ENCODE assay signal across 8 cellular contexts in the genomic region with DNA sequence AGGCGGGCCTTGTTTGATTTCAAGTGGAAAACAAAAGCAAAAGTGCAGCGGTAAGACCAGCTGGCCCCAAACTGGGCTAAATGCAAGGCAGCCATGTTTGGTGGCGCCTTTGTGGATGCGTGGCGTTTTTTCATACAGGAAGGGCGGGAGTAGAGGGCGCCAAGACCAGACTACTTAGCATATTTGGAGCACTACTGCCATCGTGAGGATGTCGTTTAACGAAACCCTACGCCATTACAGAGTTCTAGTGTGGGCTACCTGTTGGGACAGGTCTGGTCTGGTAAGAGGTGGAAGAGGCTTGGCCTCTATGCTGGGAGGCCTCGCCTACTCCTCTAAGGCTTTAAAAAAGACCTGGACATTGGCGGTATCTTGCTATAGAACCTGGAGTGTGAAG.
DNase-seq lines count a peak whose midpoint lies in the region; ATAC-seq and TF ChIP-seq lines count a peak whose summit lies in the region.

No MANE protein-coding gene starts in this region.

- no peak overlapping the region for H3K4me3 ChIP-seq in PC-3 (ENCODE audit: low read length)
- H3K4me3 ChIP-seq in tibial nerve: peak overlapping the region in 2 of 4 donors; percentile 14 to 36

- no peaks in the 10 kb centered on the region for H4K20me1 ChIP-seq in PC-3 (ENCODE audit: low read length)

- intact Hi-C loops in PC-3 (cut with micrococcal nuclease): no loop called here

- CTCF ChIA-PET in PC-3 (lab: Charles Lee): no interaction called here

- H3K4me2 ChIP-seq in PC-3 (ENCODE audit: low read length): no peak overlapping the region

- no peak for TF ChIP-seq EP300 in tibial nerve (IDR thresholded peaks at IDR 0.05)

- H2AFZ ChIP-seq in PC-3 (ENCODE audit: low read length): 0 out of 2 replicates have a peak overlapping the region, but pooled peaks have one; percentile 22

- no peak for TF ChIP-seq CTCF in PC-3 (conservative IDR thresholded peaks at IDR 0.05; ENCODE audit: low read depth, low read length)
- peak in 4 of 5 experiments; percentile 40 to 79 (median 60) for TF ChIP-seq CTCF in tibial nerve (IDR thresholded peaks at IDR 0.05)

- no peaks in the 10 kb centered on the region for H3F3A ChIP-seq in PC-3 (ENCODE audit: low read length, unreplicated experiment)

- DNase-seq in DMS 273 (lab: John Stamatoyannopoulos, UW; ENCODE audit: unreplicated experiment) (peak; percentile 99), H4 (ENCODE audit: low spot score) (peak; percentile 94), PC-3 (peak; percentile 23), fibroblast of the conjunctiva (ENCODE audit: low read depth) (peak; percentile 94), tibial nerve (ENCODE audit: low spot score in 2 of 2) (no peak), inferior parietal cortex (ENCODE audit: extremely low spot score) (no peak), AML-193 (lab: John Stamatoyannopoulos, UW) (no peak)

- no peaks in the 10 kb centered on the region for H3K9me2 ChIP-seq in PC-3 (replicated peaks; ENCODE audit: low read length)

- BruUV-seq in PC-3 (replicated peaks; lab: Mats Ljungman, UMichigan): no TSS peak

- H3K27ac ChIP-seq in PC-3 (ENCODE audit: low read length) (no peak overlapping the region), tibial nerve (peak overlapping the region in 2 of 4 donors; percentile 84 to 90)

- no peaks in the 10 kb centered on the region for H3K27me3 ChIP-seq in PC-3 (ENCODE audit: low read length)
- peaks cover 0 to 6% of the 10 kb centered on the region in 2 donors for H3K27me3 ChIP-seq in tibial nerve

- 53 to 98% methylated on average over 13 of the region's 13 CpGs for WGBS in tibial nerve, 2 donors

- POLR2A ChIA-PET in PC-3 (lab: Charles Lee; ENCODE audit: unreplicated experiment): no interaction called here

- H3K9ac ChIP-seq in PC-3 (ENCODE audit: low read length): no peak overlapping the region

- H3K36me3 ChIP-seq in PC-3 (ENCODE audit: low read depth, low read length): no peaks in the 10 kb centered on the region
- H3K36me3 ChIP-seq in tibial nerve: peaks cover 0 to 14% (median 0%) of the 10 kb centered on the region in 3 donors

- no peaks in the 10 kb centered on the region for H3K9me3 ChIP-seq in PC-3 (ENCODE audit: low read length)
- H3K9me3 ChIP-seq in tibial nerve: no peaks in the 10 kb centered on the region

- no peak for TF ChIP-seq POLR2A in tibial nerve (IDR thresholded peaks at IDR 0.05)

- H3K79me2 ChIP-seq in PC-3 (ENCODE audit: low read length): no peaks in the 10 kb centered on the region

- H3K4me1 ChIP-seq in PC-3 (ENCODE audit: insufficient read depth, low read length) (no peaks in the 10 kb centered on the region), tibial nerve (no peaks in the 10 kb centered on the region)

- ATAC-seq in PC-3 (no peak), GM21447 (IDR thresholded peaks at IDR 0.05; ENCODE audit: unreplicated experiment) (no peak)

Comparison
In these comparisons a context has a peak if more than half of its experiments do, and no peak if none do; other contexts are left out.
1. DNase-seq: peak in DMS 273 (single experiment), H4 (single experiment), PC-3 (single experiment) and fibroblast of the conjunctiva (single experiment); none in tibial nerve (0 of 2), inferior parietal cortex (single experiment) and AML-193 (0 of 2).